Comparison of ENCODE assay signal across 21 cellular contexts in genomic region chr12:1865284-1865866, GRCh38. TPM values are rescaled to one million over a fixed set of nuclear protein-coding genes. Genes with fewer than 3 reads are reported as not detected.
DNase-seq lines count a peak whose midpoint lies in the region; ATAC-seq and TF ChIP-seq lines count a peak whose summit lies in the region.
"Had no signal": no experiment of that assay in that cellular context is flagged by ENCODE, and none has a peak within 500 bp of the region (broad histone marks: within the 10 kb centered on the region; RNA-seq: fewer than 3 reads in every experiment).

No MANE protein-coding gene starts in this region.

- intact Hi-C loops in IMR-90 (cut with micrococcal nuclease) (no loop called here), stomach (cut with DNase I; ENCODE audit: low total_unique reads) (no loop called here)

- H3K23ac ChIP-seq in IMR-90 (ENCODE audit: low read depth, low read length): no peak overlapping the region

- H3K4me1 ChIP-seq in IMR-90 (ENCODE audit: control insufficient read depth, insufficient read depth, low read length) (no peaks in the 10 kb centered on the region; the same call in 1 of the 2 replicates), stomach (no peaks in the 10 kb centered on the region)

- no peak for ATAC-seq in IMR-90 (ENCODE audit: low read depth)
- ATAC-seq: Panc1 had no signal

- no peak overlapping the region for H2BK15ac ChIP-seq in IMR-90 (ENCODE audit: low read depth, low read length)

- peaks cover 15% of the 10 kb centered on the region for H3K36me3 Mint-ChIP-seq in glutamatergic neuron (ENCODE audit: unreplicated experiment)

- H4K20me1 ChIP-seq in IMR-90 (ENCODE audit: insufficient read depth, low read length): no peaks in the 10 kb centered on the region

- dilution Hi-C loops in IMR-90 (cut with HindIII; ENCODE audit: low sequenced_read_pairs, unreplicated experiment): no loop called here

- no peak overlapping the region for H2AK9ac ChIP-seq in IMR-90 (replicated peaks; ENCODE audit: low read depth, low read length, poor library complexity)

- H4K91ac ChIP-seq in IMR-90 (ENCODE audit: insufficient read depth, low read depth, low read length): no peak overlapping the region

- H4K8ac ChIP-seq in IMR-90 (ENCODE audit: low read depth in 2 of 2, low read length in 2 of 2): no peak overlapping the region

- no peak overlapping the region for H2BK5ac ChIP-seq in IMR-90 (ENCODE audit: low read depth, low read length, poor library complexity, severe bottlenecking)

- no peak overlapping the region for H3K4me3 Mint-ChIP-seq in glutamatergic neuron (ENCODE audit: unreplicated experiment)

- CTCF ChIA-PET in IMR-90 (lab: Yijun Ruan, JAX): no interaction called here

- peak; percentile 25 for DNase-seq in DMS53 (lab: John Stamatoyannopoulos, UW)
- no peak for DNase-seq in DMS53 treated with DMSO at 0.1 percent for 48 hours (lab: John Stamatoyannopoulos, UW; ENCODE audit: unreplicated experiment)
- no peak for DNase-seq in IMR-90
- peak; percentile 7 for DNase-seq in glutamatergic neuron
- DNase-seq in stomach: peak; percentile 10
- no peak for DNase-seq in GF-D8 (lab: John Stamatoyannopoulos, UW)
- no peak for DNase-seq in HT-29 (ENCODE audit: low spot score)
- DNase-seq in inferior parietal cortex (ENCODE audit: extremely low spot score): no peak
- DNase-seq: AML-193, COR-L47, DMS153, EL, KBM-7, NCI-H1105, NCI-H2081 had no signal

- H3K27me3 ChIP-seq in IMR-90 (ENCODE audit: control insufficient read depth, insufficient read depth, low read length): peaks cover 40% of the 10 kb centered on the region
- H3K27me3 ChIP-seq in stomach: peaks cover 0 to 22% (median 11%) of the 10 kb centered on the region in 3 donors

- peaks cover 10% of the 10 kb centered on the region for H3K4me1 Mint-ChIP-seq in glutamatergic neuron (ENCODE audit: low read depth, unreplicated experiment)

- H3K36me3 ChIP-seq in IMR-90 (ENCODE audit: control insufficient read depth, insufficient read depth, low read length) (no peaks in the 10 kb centered on the region), stomach (no peaks in the 10 kb centered on the region)

- no peak overlapping the region for H3K4ac ChIP-seq in IMR-90 (ENCODE audit: low read depth, low read length)

- H3K14ac ChIP-seq in IMR-90 (replicated peaks; ENCODE audit: low read depth, low read length): no peak overlapping the region

- H3K79me1 ChIP-seq in IMR-90 (ENCODE audit: low read depth in 1 of 2, low read length in 2 of 2): no peaks in the 10 kb centered on the region

- H2AFZ ChIP-seq in IMR-90 (replicated peaks; ENCODE audit: low read length, poor library complexity): no peak overlapping the region

- H4K5ac ChIP-seq in IMR-90 (ENCODE audit: low read depth, low read length): no peak overlapping the region

- TF ChIP-seq EP300 in stomach (IDR thresholded peaks at IDR 0.05): no peak

- peaks cover 13% of the 10 kb centered on the region for H3K9me3 Mint-ChIP-seq in glutamatergic neuron (ENCODE audit: unreplicated experiment)

- no peaks in the 10 kb centered on the region for H3K9me1 ChIP-seq in IMR-90 (ENCODE audit: insufficient read depth, low read length)

- H2AK5ac ChIP-seq in IMR-90 (ENCODE audit: low read depth, low read length): no peak overlapping the region

- peaks cover 3% of the 10 kb centered on the region for H3K27me3 Mint-ChIP-seq in glutamatergic neuron (ENCODE audit: unreplicated experiment)

- TF ChIP-seq CTCF in IMR-90 (conservative IDR thresholded peaks at IDR 0.05; ENCODE audit: low read depth, low read length) (no peak), glutamatergic neuron (IDR thresholded peaks at IDR 0.05; ENCODE audit: partially characterized antibody, unreplicated experiment) (no peak), stomach (IDR thresholded peaks at IDR 0.05) (no peak)

- H3K4me2 ChIP-seq in IMR-90 (ENCODE audit: low read depth, low read length): no peak overlapping the region

- WGBS in IMR-90 (ENCODE audit: extremely low coverage in 2 of 2, insufficient read length in 1 of 2), 2 experiments: 66% methylated on average over 15 of the region's 32 CpGs; no CpG with 5 or more reads in 1 of the 2 experiments
- WGBS in stomach, 5 donors: 80 to 87% (median 83%) methylated on average over 30 to 32 of the region's 32 CpGs

- H3K56ac ChIP-seq in IMR-90 (ENCODE audit: extremely low read depth, insufficient read depth, low read length): no peak overlapping the region

- H3K18ac ChIP-seq in IMR-90 (ENCODE audit: low read depth, low read length): no peak overlapping the region

- no peak for TF ChIP-seq RAD21 in IMR-90 (IDR thresholded peaks at IDR 0.05; ENCODE audit: low read length)

- POLR2A ChIA-PET in IMR-90 (lab: Charles Lee; ENCODE audit: unreplicated experiment): no interaction called here

- H3K27ac ChIP-seq in IMR-90 (ENCODE audit: insufficient read depth, low read length): no peak overlapping the region
- H3K27ac ChIP-seq in stomach: no peak overlapping the region
- H3K27ac ChIP-seq: 22Rv1, C4-2B, HL-60 had no signal

- BruUV-seq in IMR-90 (replicated peaks; lab: Mats Ljungman, UMichigan): no TSS peak

- H3K9ac ChIP-seq in IMR-90 (ENCODE audit: low read depth, low read length): no peak overlapping the region

- in situ Hi-C loops in IMR-90 (cut with MboI; ENCODE audit: low sequenced_read_pairs): no loop called here

- no peak overlapping the region for H2BK120ac ChIP-seq in IMR-90 (ENCODE audit: low read depth, low read length)

- H3K9me3 ChIP-seq in IMR-90 (ENCODE audit: control insufficient read depth, insufficient read depth, low read length) (peaks cover 8% of the 10 kb centered on the region), stomach (peaks cover 0 to 4% (median 0%) of the 10 kb centered on the region in 4 donors)

- no peak overlapping the region for H2BK20ac ChIP-seq in IMR-90 (ENCODE audit: low read depth, low read length)

- H3K27ac Mint-ChIP-seq in glutamatergic neuron (ENCODE audit: unreplicated experiment): no peak overlapping the region

- H3K4me3 ChIP-seq in IMR-90 (ENCODE audit: insufficient read depth, low read depth, low read length) (no peak overlapping the region), stomach (no peak overlapping the region)

- no peak for TF ChIP-seq POLR2A in IMR-90 (IDR thresholded peaks at IDR 0.05; ENCODE audit: low read depth, low read length)
- TF ChIP-seq POLR2A in stomach (IDR thresholded peaks at IDR 0.05): no peak

TF ChIP-seq in IMR-90, 13 proteins besides CTCF, POLR2A, EP300 and RAD21:
- no peak for TF ChIP-seq MAFK (IDR thresholded peaks at IDR 0.05; ENCODE audit: low read depth, low read length)
- no peak for TF ChIP-seq ELK1 (IDR thresholded peaks at IDR 0.05; ENCODE audit: borderline replicate concordance, low read depth, low read length)
- TF ChIP-seq, protein P1, sequence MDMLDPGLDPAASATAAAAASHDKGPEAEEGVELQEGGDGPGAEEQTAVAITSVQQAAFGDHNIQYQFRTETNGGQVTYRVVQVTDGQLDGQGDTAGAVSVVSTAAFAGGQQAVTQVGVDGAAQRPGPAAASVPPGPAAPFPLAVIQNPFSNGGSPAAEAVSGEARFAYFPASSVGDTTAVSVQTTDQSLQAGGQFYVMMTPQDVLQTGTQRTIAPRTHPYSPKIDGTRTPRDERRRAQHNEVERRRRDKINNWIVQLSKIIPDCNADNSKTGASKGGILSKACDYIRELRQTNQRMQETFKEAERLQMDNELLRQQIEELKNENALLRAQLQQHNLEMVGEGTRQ (IDR thresholded peaks at IDR 0.05; ENCODE audit: low read depth, low read length): peak; percentile 49; the same call in 1 of the 2 replicates
TF ChIP-seq in IMR-90: peak in this region for 1.

RNA-seq across cellular contexts. Expression of gene LRTM2, which starts 45.0 kb away (rescaled TPM):
- total RNA-seq in IMR-90 (2012; rRNA removed): not detected in 2 replicates
- polyA plus RNA-seq in IMR-90 (2012; rRNA removed): not detected in 2 replicates
- polyA plus RNA-seq in IMR-90 (2012; cell fraction: cytosol; rRNA removed): not detected in 2 replicates
- not detected in 2 replicates for polyA plus RNA-seq in IMR-90 (2012; cell fraction: nucleus; rRNA removed; ENCODE audit: low replicate concordance)
- total RNA-seq in glutamatergic neuron (ENCODE audit: unreplicated experiment): 14.6 TPM
- not detected for total RNA-seq in stomach
- under 1 TPM in 1 of 3 donors, not detected in 2; 0.03 TPM for polyA plus RNA-seq in stomach
- total RNA-seq in HT-29 (2014; rRNA removed; shearing (Covaris generic)): not detected in 2 replicates
- total RNA-seq: NCI-H460, SK-MEL-5 had no signal

RNA-seq across cellular contexts. Expression of gene CACNA2D4, which starts 53.1 kb away (rescaled TPM):
- total RNA-seq in IMR-90 (2012; rRNA removed): 0.18 and 0.28 TPM in 2 replicates
- polyA plus RNA-seq in IMR-90 (2012; rRNA removed): 0.22 and 0.65 TPM in 2 replicates
- 0.41 and 0.58 TPM in 2 replicates for polyA plus RNA-seq in IMR-90 (2012; cell fraction: cytosol; rRNA removed)
- 1.8 and 3.6 TPM in 2 replicates for polyA plus RNA-seq in IMR-90 (2012; cell fraction: nucleus; rRNA removed; ENCODE audit: low replicate concordance)
- total RNA-seq in glutamatergic neuron (ENCODE audit: unreplicated experiment): not detected
- 1 to 10 TPM in 3 of 5 donors, under 1 TPM in 1, not detected in 1; 0.58 to 3.5 (median 1.5) TPM for total RNA-seq in stomach
- polyA plus RNA-seq in stomach: 1 to 10 TPM; 1.8 to 3.2 (median 1.9) TPM
- 0.81 and 3.4 TPM in 2 replicates for total RNA-seq in HT-29 (2014; rRNA removed; shearing (Covaris generic))
- total RNA-seq: NCI-H460, SK-MEL-5 had no signal

Comparison
In these comparisons a context has a peak if more than half of its experiments do, and no peak if none do; other contexts are left out.
1. DNase-seq: peak in DMS53 (single experiment), glutamatergic neuron (single experiment) and stomach (single experiment); none in DMS53 treated with DMSO at 0.1 percent for 48 hours (single experiment), IMR-90 (single experiment), GF-D8 (single experiment), HT-29 (single experiment) and inferior parietal cortex (single experiment).
2. RNA of gene LRTM2, which starts 45.0 kb away (total RNA-seq): 14.6 TPM in glutamatergic neuron (single experiment); not detected in IMR-90, not detected in stomach and not detected in HT-29; every median in the first group is over 10 times any median in the second.